Comparison of ENCODE assay signal across 17 cellular contexts in genomic region chr14:32330356-32331226, GRCh38. TPM values are rescaled to one million over a fixed set of nuclear protein-coding genes. Genes with fewer than 3 reads are reported as not detected.
DNase-seq lines count a peak whose midpoint lies in the region; FAIRE-seq and TF ChIP-seq lines count a peak whose summit lies in the region.
"Had no signal": no experiment of that assay in that cellular context is flagged by ENCODE, and none has a peak within 500 bp of the region (broad histone marks: within the 10 kb centered on the region; RNA-seq: fewer than 3 reads in every experiment).

No MANE protein-coding gene starts in this region.

- no peak overlapping the region for H2BK20ac ChIP-seq in H1 (ENCODE audit: low read length)

- H4K20me1 ChIP-seq in H1 (replicated peaks in 1 of 2; ENCODE audit: control insufficient read depth in 1 of 2, insufficient read depth in 2 of 2, low read length in 2 of 2) = no peaks in the 10 kb centered on the region

- no peak overlapping the region for H3K9ac ChIP-seq in H1 (replicated peaks in 1 of 4; ENCODE audit: extremely low read depth in 1 of 4, low read depth in 3 of 4, low read length in 3 of 4)
- H3K9ac ChIP-seq in neuronal stem cell (ENCODE audit: low read depth, low read length, poor library complexity) = no peak overlapping the region
- no peak overlapping the region for H3K9ac ChIP-seq in mesendoderm (ENCODE audit: low read length)

- in situ Hi-C loops in G401 (cut with HindIII; ENCODE audit: low sequenced_read_pairs) = no loop called here

- no peak for FAIRE-seq in H1 (lab: Jason Lieb, UNC)
- FAIRE-seq: bronchial epithelial cell, kidney, TTC549, urothelium cell line had no signal

- H4K8ac ChIP-seq in H1 (ENCODE audit: extremely low read depth, insufficient read depth, low read length) (no peak overlapping the region), neuronal stem cell (ENCODE audit: low read depth, low read length) (no peak overlapping the region), mesendoderm (ENCODE audit: low read depth, low read length) (no peak overlapping the region)

- H3K36me3 ChIP-seq in H1 (ENCODE audit: control insufficient read depth in 2 of 4, insufficient read depth in 4 of 4, low read length in 3 of 4) (no peaks in the 10 kb centered on the region), neuronal stem cell (replicated peaks in 1 of 2; ENCODE audit: control insufficient read depth in 2 of 2, insufficient read depth in 2 of 2, low read length in 2 of 2) (no peaks in the 10 kb centered on the region), mesendoderm (ENCODE audit: control insufficient read depth, insufficient read depth, low read length) (no peaks in the 10 kb centered on the region)

- H2BK15ac ChIP-seq in H1 (ENCODE audit: low read length) = no peak overlapping the region
- H2BK15ac ChIP-seq in neuronal stem cell (ENCODE audit: low read length) = no peak overlapping the region
- H2BK15ac ChIP-seq in mesendoderm (replicated peaks; ENCODE audit: low read depth) = no peak overlapping the region

- H3K14ac ChIP-seq in H1 (ENCODE audit: insufficient read length) = no peak overlapping the region
- H3K14ac ChIP-seq in neuronal stem cell (ENCODE audit: low read length) = no peak overlapping the region

- H3K79me1 ChIP-seq in H1 (ENCODE audit: low read depth, low read length) = no peaks in the 10 kb centered on the region
- H3K79me1 ChIP-seq in neuronal stem cell (ENCODE audit: low read depth, low read length) = no peaks in the 10 kb centered on the region
- no peaks in the 10 kb centered on the region for H3K79me1 ChIP-seq in mesendoderm (ENCODE audit: low read length)

- no peak for TF ChIP-seq POLR2A in H1 (IDR thresholded peaks at IDR 0.05; ENCODE audit: control extremely low read depth in 1 of 2, low read depth in 2 of 2, low read length in 2 of 2)

- no peak overlapping the region for H3K23ac ChIP-seq in H1 (ENCODE audit: insufficient read length)
- H3K23ac ChIP-seq in neuronal stem cell (ENCODE audit: low read depth, low read length, poor library complexity) = no peak overlapping the region
- H3K23ac ChIP-seq in mesendoderm (ENCODE audit: low read length) = no peak overlapping the region

- H3K4ac ChIP-seq in H1 (replicated peaks; ENCODE audit: insufficient read length, low read depth, low read length) (no peak overlapping the region), neuronal stem cell (ENCODE audit: low read length) (no peak overlapping the region), mesendoderm (ENCODE audit: low read depth, low read length) (no peak overlapping the region)

- 95% methylated on average over 4 of the region's 4 CpGs; no CpG with 5 or more reads in 1 of the 2 experiments for WGBS in H1 (ENCODE audit: extremely low coverage in 1 of 2, insufficient coverage in 1 of 2, insufficient read length in 1 of 2, insufficient replicate concordance in 2 of 2, low coverage in 1 of 2, low lambda C conversion rate in 2 of 2, missing lambda C conversion rate in 1 of 2), 2 experiments
- WGBS in neuronal stem cell (ENCODE audit: extremely low coverage in 2 of 2, insufficient read length in 2 of 2, insufficient replicate concordance in 1 of 2), 2 donors = no CpG with 5 or more reads among the region's 4 CpGs
- WGBS in mesendoderm (ENCODE audit: extremely low coverage, insufficient coverage, low lambda C conversion rate) = no CpG with 5 or more reads among the region's 4 CpGs

- H4K5ac ChIP-seq in H1 (ENCODE audit: insufficient read length, low read depth, low read length) (no peak overlapping the region), mesendoderm (ENCODE audit: low read length) (no peak overlapping the region)

- H3K4me3 ChIP-seq in H1 (ENCODE audit: extremely low read depth in 1 of 4, insufficient read depth in 2 of 4, low read depth in 3 of 4, low read length in 4 of 4) (no peak overlapping the region), neuronal stem cell (ENCODE audit: low read length in 2 of 2) (no peak overlapping the region), mesendoderm (ENCODE audit: low read length) (no peak overlapping the region)

- CTCF ChIA-PET in H1 (lab: Charles Lee; ENCODE audit: partially characterized antibody) = interaction anchor here (1.3 kb wide), 1 partner anchor 11 kb away, joined by 3 read pairs; no protein-coding TSS in a partner anchor

- H2BK120ac ChIP-seq in H1 (replicated peaks; ENCODE audit: low read depth, low read length) (no peak overlapping the region), neuronal stem cell (ENCODE audit: low read depth, low read length) (no peak overlapping the region), mesendoderm (ENCODE audit: low read depth, low read length) (no peak overlapping the region)

- TF ChIP-seq EP300 in H1 (IDR thresholded peaks at IDR 0.05; ENCODE audit: borderline replicate concordance in 1 of 2, low read depth in 2 of 2, low read length in 2 of 2) = no peak

- peak overlapping the region; percentile 72 for H2AFZ ChIP-seq in H1 (ENCODE audit: low read length)
- peak overlapping the region; percentile 71 for H2AFZ ChIP-seq in neuronal stem cell (ENCODE audit: low read length)

- no peaks in the 10 kb centered on the region for H3K27me3 ChIP-seq in H1 (replicated peaks in 1 of 4; ENCODE audit: control insufficient read depth in 3 of 4, extremely low read depth in 1 of 4, insufficient read depth in 3 of 4, low read length in 3 of 4)
- H3K27me3 ChIP-seq in neuronal stem cell (ENCODE audit: control insufficient read depth in 3 of 3, insufficient read depth in 3 of 3, low read depth in 1 of 3, low read length in 3 of 3) = no peaks in the 10 kb centered on the region
- no peaks in the 10 kb centered on the region for H3K27me3 ChIP-seq in mesendoderm (ENCODE audit: insufficient read depth, low read length, poor library complexity)

- no peak overlapping the region for H3K56ac ChIP-seq in H1 (replicated peaks; ENCODE audit: insufficient read length, low read depth, low read length)
- no peak overlapping the region for H3K56ac ChIP-seq in mesendoderm (ENCODE audit: low read length)

- H3K4me1 ChIP-seq in H1 (replicated peaks in 1 of 4; ENCODE audit: control insufficient read depth in 3 of 4, insufficient read depth in 4 of 4, low read length in 3 of 4) (peaks cover 0 to 3% (median 0%) of the 10 kb centered on the region in 4 experiments; a peak in 1 of 7 replicates), neuronal stem cell (ENCODE audit: control insufficient read depth in 2 of 2, insufficient read depth in 1 of 2, low read depth in 1 of 2, low read length in 2 of 2) (peaks cover 18 to 39% of the 10 kb centered on the region in 2 donors), mesendoderm (ENCODE audit: control insufficient read depth, low read depth, low read length) (no peaks in the 10 kb centered on the region)

- no peaks in the 10 kb centered on the region for H3K79me2 ChIP-seq in H1 (ENCODE audit: control insufficient read depth in 1 of 2, insufficient read depth in 2 of 2, low read length in 2 of 2)
- H3K79me2 ChIP-seq in mesendoderm (ENCODE audit: control insufficient read depth, insufficient read depth, low read length) = no peaks in the 10 kb centered on the region

- peak; percentile 39 for DNase-seq in G401 (ENCODE audit: low spot score)
- DNase-seq in NCI-H2107 treated with DMSO at 0.1 percent for 48 hours (lab: John Stamatoyannopoulos, UW; ENCODE audit: unreplicated experiment) = peak; percentile 57
- no peak for DNase-seq in H1 (ENCODE audit: low read depth in 1 of 2, low spot score in 2 of 2)
- peak; percentile 24 for DNase-seq in neuronal stem cell (ENCODE audit: low spot score)
- DNase-seq in cortex of kidney (lab: John Stamatoyannopoulos, UW) = no peak
- DNase-seq in mesendoderm = no peak
- no peak for DNase-seq in NCI-H526 treated with DMSO at 0.1 percent for 48 hours (lab: John Stamatoyannopoulos, UW)
- DNase-seq: activated CD8-positive, alpha-beta T cell treated with anti-CD3 and anti-CD28 coated beads, Interleukin-2, amount 10 ng/mL, durations not matched to agents 7 days and 5 days; activated naive CD4-positive, alpha-beta T cell; kidney; MV-4-11; right cardiac atrium; stimulated activated CD4-positive, alpha-beta T cell treated with anti-CD3 and anti-CD28 coated beads, Interleukin-2, amount 100 ng/mL, for 24 hours had no signal

- H3K9me3 ChIP-seq in H1 (ENCODE audit: insufficient read depth in 2 of 2, low read depth in 1 of 2, low read length in 1 of 2) (no peaks in the 10 kb centered on the region), neuronal stem cell (replicated peaks in 1 of 2; ENCODE audit: control insufficient read depth in 2 of 2, insufficient read depth in 1 of 2, low read depth in 1 of 2, low read length in 2 of 2) (peaks cover 3% of the 10 kb centered on the region in 2 donors)

- H4K91ac ChIP-seq in H1 (replicated peaks; ENCODE audit: insufficient read length, low read length) = no peak overlapping the region
- H4K91ac ChIP-seq in neuronal stem cell (ENCODE audit: low read depth, low read length, poor library complexity) = no peak overlapping the region

- no peak for TF ChIP-seq RAD21 in H1 (IDR thresholded peaks at IDR 0.05 in 1 of 2, conservative IDR thresholded peaks at IDR 0.05 in 1 of 2; ENCODE audit: low read depth in 2 of 2, low read length in 2 of 2)

- H3K18ac ChIP-seq in H1 (ENCODE audit: extremely low read depth, low read length) = no peak overlapping the region
- no peak overlapping the region for H3K18ac ChIP-seq in neuronal stem cell (ENCODE audit: low read length)
- H3K18ac ChIP-seq in mesendoderm (ENCODE audit: low read length) = no peak overlapping the region

- H2BK12ac ChIP-seq in H1 (ENCODE audit: low read depth, low read length) (no peak overlapping the region), neuronal stem cell (ENCODE audit: low read length) (no peak overlapping the region)

- no peak overlapping the region for H2AK5ac ChIP-seq in H1 (ENCODE audit: low read depth, low read length)
- no peak overlapping the region for H2AK5ac ChIP-seq in neuronal stem cell (ENCODE audit: low read depth, low read length)
- no peak overlapping the region for H2AK5ac ChIP-seq in mesendoderm (ENCODE audit: low read length)

- no peak overlapping the region for H3K27ac ChIP-seq in H1 (ENCODE audit: low read depth, low read length)
- peak overlapping the region; percentile 86 for H3K27ac ChIP-seq in neuronal stem cell (replicated peaks; ENCODE audit: low read length)
- no peak overlapping the region for H3K27ac ChIP-seq in mesendoderm (ENCODE audit: low read depth, low read length)
- H3K27ac ChIP-seq: C4-2B had no signal

- no peak for TF ChIP-seq CTCF in H1 (IDR thresholded peaks at IDR 0.05; ENCODE audit: control extremely low read depth in 1 of 3, insufficient read depth in 1 of 3, low read depth in 1 of 3, low read length in 3 of 3)

- POLR2A ChIA-PET in H1 (lab: Charles Lee; ENCODE audit: partially characterized antibody) = no interaction called here

- H3K23me2 ChIP-seq in H1 (ENCODE audit: low read depth, low read length) = no peaks in the 10 kb centered on the region

- H2BK5ac ChIP-seq in H1 (ENCODE audit: low read depth, low read length) (no peak overlapping the region), neuronal stem cell (ENCODE audit: low read length) (no peak overlapping the region), mesendoderm (ENCODE audit: low read length) (no peak overlapping the region)

- H3K4me2 ChIP-seq in H1 (ENCODE audit: insufficient read depth in 1 of 2, low read depth in 2 of 2, low read length in 2 of 2) (no peak overlapping the region), neuronal stem cell (ENCODE audit: insufficient read depth, low read length, poor library complexity, severe bottlenecking) (no peak overlapping the region), mesendoderm (ENCODE audit: low read length) (no peak overlapping the region)

RNA-seq across cellular contexts. Expression of gene AKAP6, which starts 1.5 kb away (rescaled TPM):
- 0.06 and 2.3 TPM in 2 replicates for total RNA-seq in G401 (2014; rRNA removed; shearing (Covaris generic))
- total RNA-seq in H1 (2021; fragmentation: NEBNext Ultra II Directional; extraction: Animal tissue kit (Norgen Biotek cat#: 25700)) = 0.61 and 0.89 TPM in 2 replicates
- 0.05 and 0.09 TPM in 2 replicates for polyA plus RNA-seq in H1 (2011; rRNA removed)
- polyA plus RNA-seq in H1 (2011; cell fraction: cytosol; rRNA removed) = 0.09 TPM
- 0.60 TPM for polyA plus RNA-seq in H1 (2011; cell fraction: nucleus; rRNA removed)
- 0.10 to 0.66 TPM (median 0.31 TPM) in 4 replicates for polyA plus RNA-seq in H1 (2012, experiment 1 of 2)
- not detected for polyA plus RNA-seq in H1 (2012, experiment 2 of 2)
- 0.24 TPM for polyA plus RNA-seq in H1 (2013, experiment 1 of 2)
- polyA plus RNA-seq in H1 (2013, experiment 2 of 2) = 0.17 TPM
- 2.6 and 5.2 TPM in 2 replicates for polyA minus RNA-seq in H1 (2011; rRNA and poly(A)+ RNA removed)
- 0.59 TPM for polyA minus RNA-seq in H1 (2011; cell fraction: cytosol; rRNA and poly(A)+ RNA removed)
- 3.5 TPM for polyA minus RNA-seq in H1 (2011; cell fraction: nucleus; rRNA and poly(A)+ RNA removed)
- polyA plus RNA-seq in neuronal stem cell (2013, experiment 1 of 2) = 2.9 TPM
- polyA plus RNA-seq in neuronal stem cell (2013, experiment 2 of 2) = 3.1 TPM
- 0.24 TPM for polyA plus RNA-seq in mesendoderm (2013, experiment 1 of 2)
- 0.13 TPM for polyA plus RNA-seq in mesendoderm (2013, experiment 2 of 2)

Comparison
In these comparisons a context has a peak if more than half of its experiments do, and no peak if none do; other contexts are left out.
1. DNase-seq: peak in G401 (single experiment), NCI-H2107 treated with DMSO at 0.1 percent for 48 hours (single experiment) and neuronal stem cell (single experiment); none in H1 (0 of 2), cortex of kidney (single experiment), mesendoderm (single experiment) and NCI-H526 treated with DMSO at 0.1 percent for 48 hours (single experiment).